In the genomic region with DNA sequence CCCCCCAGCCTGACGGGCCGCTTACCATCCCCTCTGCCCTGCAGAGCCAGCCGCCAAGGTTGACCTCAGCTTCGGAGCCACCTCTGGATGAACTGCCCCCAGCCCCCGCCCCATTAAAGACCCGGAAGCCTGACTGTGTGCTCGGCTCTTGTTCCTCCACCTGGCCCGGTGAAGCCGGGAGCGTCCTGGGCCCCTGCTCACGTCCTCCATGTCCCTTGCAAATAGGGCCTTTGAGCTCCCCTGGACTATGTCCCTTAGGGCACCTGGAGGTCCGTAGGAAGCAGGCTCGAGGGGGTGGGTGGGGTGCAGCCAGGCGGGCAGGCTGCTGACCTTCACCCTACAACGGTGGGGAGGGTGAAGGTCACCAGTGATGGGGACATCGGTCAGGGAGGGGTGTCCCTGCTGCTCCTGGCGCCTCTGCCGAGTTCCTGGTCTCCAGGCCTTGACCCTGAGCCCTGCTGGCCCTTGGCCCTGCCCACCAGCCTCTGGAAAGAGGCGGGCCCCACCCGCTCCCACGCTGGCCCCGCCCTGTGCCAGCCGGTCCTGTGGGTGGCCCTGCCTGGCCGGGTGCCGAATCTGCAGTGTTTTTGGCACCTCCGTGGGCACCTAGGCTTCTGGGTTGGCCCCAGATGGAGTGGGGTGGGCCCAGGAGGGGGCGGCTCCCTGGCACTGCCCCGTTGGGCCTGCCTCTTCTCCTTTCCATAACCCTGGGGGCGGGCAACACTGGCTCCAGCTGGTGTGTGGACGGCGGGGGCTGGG, we compare ENCODE assay signal across 8 cellular contexts. TPM values are rescaled to one million over a fixed set of nuclear protein-coding genes. Genes with fewer than 3 reads are reported as not detected.
DNase-seq lines count a peak whose midpoint lies in the region; ATAC-seq and TF ChIP-seq lines count a peak whose summit lies in the region.

No MANE protein-coding gene starts in this region.

- H3K27me3 ChIP-seq in colonic mucosa = no peaks in the 10 kb centered on the region
- H3K27me3 ChIP-seq in muscle layer of duodenum (ENCODE audit: low read depth, low read length) = no peaks in the 10 kb centered on the region

- ATAC-seq in HG03135 (IDR thresholded peaks at IDR 0.05; ENCODE audit: unreplicated experiment) = no peak
- ATAC-seq in HG03097 (IDR thresholded peaks at IDR 0.05; ENCODE audit: low FRiP score, unreplicated experiment) = no peak

- H3K36me3 ChIP-seq in colonic mucosa (no peaks in the 10 kb centered on the region), muscle layer of duodenum (ENCODE audit: control insufficient read depth in 1 of 2, insufficient read depth in 2 of 2, low read length in 2 of 2) (no peaks in the 10 kb centered on the region)

- intact Hi-C loops in colonic mucosa (cut with DNase I) = loop anchor here (2.0 kb wide), 1 partner anchor 22 kb away; no protein-coding TSS in a partner anchor

- H3K4me1 ChIP-seq in colonic mucosa (peaks cover 34% of the 10 kb centered on the region), muscle layer of duodenum (ENCODE audit: control insufficient read depth in 1 of 2, insufficient read depth in 2 of 2, low read length in 2 of 2) (peaks cover 7 to 58% of the 10 kb centered on the region in 2 donors)

- H3K9ac ChIP-seq in colonic mucosa (ENCODE audit: low read depth in 2 of 2, low read length in 2 of 2) = peak overlapping the region; percentile 70

- TF ChIP-seq CTCF in colonic mucosa (IDR thresholded peaks at IDR 0.05) = no peak

- peak; percentile 15 for DNase-seq in stimulated activated naive CD4-positive, alpha-beta T cell treated with Interleukin-2 at 50 U/mL for 16 hours (lab: John Stamatoyannopoulos, UW)
- no peak for DNase-seq in stimulated activated naive CD4-positive, alpha-beta T cell (lab: John Stamatoyannopoulos, UW)
- DNase-seq in colonic mucosa (peak; percentile 85), iPS-NIHi7 (ENCODE audit: extremely low spot score) (no peak)
- DNase-seq in stimulated activated CD4-positive, alpha-beta T cell treated with anti-CD3 and anti-CD28 coated beads, Interleukin-2, amount 100 ng/mL, for 48 hours = no peak

- H3K4me3 ChIP-seq in colonic mucosa = peak overlapping the region; percentile 10
- H3K4me3 ChIP-seq in muscle layer of duodenum (ENCODE audit: low read depth in 1 of 2, low read length in 2 of 2) = peak overlapping the region in 1 of 2 donors; percentile 42

- H3K9me3 ChIP-seq in colonic mucosa = no peaks in the 10 kb centered on the region
- no peaks in the 10 kb centered on the region for H3K9me3 ChIP-seq in muscle layer of duodenum (ENCODE audit: control insufficient read depth in 1 of 2, low read length in 2 of 2)

- peak overlapping the region; percentile 97 for H3K27ac ChIP-seq in colonic mucosa
- peak overlapping the region; percentile 63 for H3K27ac ChIP-seq in muscle layer of duodenum (ENCODE audit: low read length)

RNA-seq across cellular contexts. Expression of a gene that starts 3.3 kb away (rescaled TPM):
- total RNA-seq in colonic mucosa = 100 to 1,000 TPM; 359 to 627 TPM

RNA-seq across cellular contexts. Expression of a gene that starts 3.5 kb away (rescaled TPM):
- total RNA-seq in colonic mucosa = 100 to 1,000 TPM; 172 to 177 TPM

RNA-seq across cellular contexts. Expression of a gene that starts 7.1 kb away (rescaled TPM):
- total RNA-seq in colonic mucosa = under 1 TPM; 0.22 to 0.48 TPM

RNA-seq across cellular contexts. Expression of a gene that starts 24.3 kb away (rescaled TPM):
- 100 to 1,000 TPM; 163 to 179 TPM for total RNA-seq in colonic mucosa

RNA-seq across cellular contexts. Expression of a gene that starts 30.5 kb away (rescaled TPM):
- total RNA-seq in colonic mucosa = 100 to 1,000 TPM in 1 of 2 donors, 10 to 100 TPM in 1; 41.8 to 114 TPM

Comparison
In these comparisons a context has a peak if more than half of its experiments do, and no peak if none do; other contexts are left out.
1. DNase-seq: peak in stimulated activated naive CD4-positive, alpha-beta T cell treated with Interleukin-2 at 50 U/mL for 16 hours (single experiment) and colonic mucosa (single experiment); none in stimulated activated naive CD4-positive, alpha-beta T cell (0 of 6), stimulated activated CD4-positive, alpha-beta T cell treated with anti-CD3 and anti-CD28 coated beads, Interleukin-2, amount 100 ng/mL, for 48 hours (0 of 2) and iPS-NIHi7 (single experiment).